ENCODE assay signal across 25 cellular contexts in the genomic region with DNA sequence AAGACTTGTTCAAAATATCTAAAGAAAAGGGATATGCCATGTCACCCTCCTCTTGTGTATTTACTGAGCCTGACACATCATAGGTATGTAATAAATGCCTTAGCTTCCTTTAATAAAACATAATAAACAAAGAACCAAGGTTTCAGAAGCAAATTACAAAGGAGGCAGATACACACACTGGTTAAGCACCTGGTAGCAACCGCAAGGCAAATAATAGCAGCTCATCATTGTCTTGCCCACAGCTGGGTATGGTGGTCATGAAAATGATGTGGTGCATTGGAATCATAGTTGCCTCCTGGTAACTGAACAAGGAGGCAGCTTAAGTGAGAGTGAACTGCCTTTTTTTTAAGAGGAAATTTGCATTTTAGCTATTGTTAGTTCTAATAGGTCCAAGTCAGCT. TPM values are rescaled to one million over a fixed set of nuclear protein-coding genes. Genes with fewer than 3 reads are reported as not detected.
"Had no signal": no experiment of that assay in that cellular context is flagged by ENCODE, and none has a peak within 500 bp of the region (broad histone marks: within the 10 kb centered on the region; RNA-seq: fewer than 3 reads in every experiment).

No MANE protein-coding gene starts in this region.

- DNase-seq: activated B cell treated with CpG ODN at 0.5 μM for 24 hours; activated CD4-positive, alpha-beta T cell treated with anti-CD3 and anti-CD28 coated beads, Interleukin-2, amount 50 U/mL, for 1 hour; activated CD8-positive, alpha-beta T cell treated with anti-CD3 and anti-CD28 coated beads for 36 hours; activated naive CD8-positive, alpha-beta T cell treated with anti-CD3 and anti-CD28 coated beads, Interleukin-2, amount 50 U/mL, for 24 hours; activated T-cell treated with anti-CD3 and anti-CD28 coated beads, Interleukin-2, amount 50 U/mL, for 48 hours; amygdala; caudate nucleus; endodermal cell; foreskin keratinocyte; heart left ventricle; hypothalamus; immature natural killer cell; kidney; left colon; mammary epithelial cell; right lobe of liver; stimulated activated CD4-positive, alpha-beta T cell treated with anti-CD3 and anti-CD28 coated beads, Interleukin-2, amount 100 ng/mL, for 48 hours; stimulated activated naive CD4-positive, alpha-beta T cell treated with Interleukin-2 at 50 U/mL for 16 hours; testis; transverse colon had no signal

- H3K27ac ChIP-seq: foreskin keratinocyte, heart left ventricle, neutrophil, right lobe of liver, testis, transverse colon had no signal

- H3K4me3 ChIP-seq: heart left ventricle, right lobe of liver, testis, transverse colon had no signal

- H3K4me1 ChIP-seq: foreskin keratinocyte, heart left ventricle, right lobe of liver, testis, transverse colon had no signal

- H3K36me3 ChIP-seq: heart left ventricle, neutrophil, right lobe of liver, transverse colon had no signal

- H3K9me3 ChIP-seq: neutrophil, right lobe of liver, testis, transverse colon had no signal

- H3K27me3 ChIP-seq: foreskin keratinocyte, heart left ventricle, neutrophil, right lobe of liver, testis, transverse colon had no signal

RNA-seq across cellular contexts. Expression of gene PAX9, which starts 39.0 kb away (rescaled TPM):
- total RNA-seq: activated B cell treated with CpG ODN at 0.5 μM for 24 hours; activated CD8-positive, alpha-beta T cell treated with anti-CD3 and anti-CD28 coated beads for 36 hours; activated T-helper 2 cell treated with anti-CD3 and anti-CD28 coated beads, Interferon-gamma antibody, Interleukin-2, Interleukin-4, amounts not matched to agents 10 μg/mL and 5 μg/mL and 100 μg/mL, durations not matched to agents 14 hours and 24 hours and 36 hours; heart left ventricle; liver; mucosa of gallbladder; renal cortical epithelial cell; right lobe of liver had no signal
- polyA plus RNA-seq: heart left ventricle had no signal
